12 cellular contexts compared by ENCODE assay signal in genomic region chr2:175169191-175169590, GRCh38. TPM values are rescaled to one million over a fixed set of nuclear protein-coding genes. Genes with fewer than 3 reads are reported as not detected.
DNase-seq lines count a peak whose midpoint lies in the region; ATAC-seq and TF ChIP-seq lines count a peak whose summit lies in the region.
"Had no signal": no experiment of that assay in that cellular context is flagged by ENCODE, and none has a peak within 500 bp of the region (broad histone marks: within the 10 kb centered on the region; RNA-seq: fewer than 3 reads in every experiment).

No MANE protein-coding gene starts in this region.

- H4K20me1 ChIP-seq in hepatocyte (ENCODE audit: insufficient read depth, poor library complexity, severe bottlenecking): peaks cover 7% of the 10 kb centered on the region

- peak overlapping the region; percentile 76 for H3K27ac ChIP-seq in hepatocyte
- H3K27ac ChIP-seq in suprapubic skin: no peak overlapping the region

- peak overlapping the region; percentile 21 for H3K27ac Mint-ChIP-seq in activated CD4-positive, alpha-beta T cell treated with anti-CD3 and anti-CD28 coated beads, Interleukin-2, amount 10 ng/mL, durations not matched to agents 24 days and 14 days
- H3K27ac Mint-ChIP-seq in T-cell: no peak overlapping the region

- CTCF ChIA-PET in T-cell (lab: Charles Lee): interaction anchor here in 1 of 2 donors (1.2 kb wide), 1 partner anchor 9 kb away, joined by 8 read pairs; no protein-coding TSS in a partner anchor

- no peak for TF ChIP-seq POLR2A in suprapubic skin (IDR thresholded peaks at IDR 0.05)

- peak overlapping the region; percentile 75 for H3K4me2 ChIP-seq in hepatocyte

- H3K4me1 Mint-ChIP-seq in activated CD4-positive, alpha-beta T cell treated with anti-CD3 and anti-CD28 coated beads, Interleukin-2, amount 10 ng/mL, durations not matched to agents 24 days and 14 days: peaks cover 33% of the 10 kb centered on the region
- peaks cover 41 to 58% (median 54%) of the 10 kb centered on the region in 3 donors for H3K4me1 Mint-ChIP-seq in T-cell

- intact Hi-C loops in activated CD4-positive, alpha-beta T cell treated with anti-CD3 and anti-CD28 coated beads, Interleukin-2, amount 10 ng/mL, durations not matched to agents 24 days and 14 days (cut with micrococcal nuclease): loop anchor here (2.0 to 10.0 kb wide), 6 partner anchors 57 to 682 kb away; partner anchors contain the start of genes GPR155 and WIPF1

- no peaks in the 10 kb centered on the region for H3K9me3 ChIP-seq in hepatocyte (ENCODE audit: low read depth)
- H3K9me3 ChIP-seq in suprapubic skin: no peaks in the 10 kb centered on the region
- H3K9me3 ChIP-seq: BE2C, neutrophil had no signal

- peaks cover 15% of the 10 kb centered on the region for H3K36me3 Mint-ChIP-seq in activated CD4-positive, alpha-beta T cell treated with anti-CD3 and anti-CD28 coated beads, Interleukin-2, amount 10 ng/mL, durations not matched to agents 24 days and 14 days (ENCODE audit: low read depth)
- H3K36me3 Mint-ChIP-seq in T-cell: peaks cover 6% of the 10 kb centered on the region

- no peak overlapping the region for H3K4me3 ChIP-seq in hepatocyte
- H3K4me3 ChIP-seq in suprapubic skin: peak overlapping the region; percentile 86

- no peaks in the 10 kb centered on the region for H3K27me3 Mint-ChIP-seq in activated CD4-positive, alpha-beta T cell treated with anti-CD3 and anti-CD28 coated beads, Interleukin-2, amount 10 ng/mL, durations not matched to agents 24 days and 14 days
- no peaks in the 10 kb centered on the region for H3K27me3 Mint-ChIP-seq in T-cell

- H3K4me3 Mint-ChIP-seq in activated CD4-positive, alpha-beta T cell treated with anti-CD3 and anti-CD28 coated beads, Interleukin-2, amount 10 ng/mL, durations not matched to agents 24 days and 14 days: peak overlapping the region; percentile 47
- peak overlapping the region; percentile 93 to 100 (median 99) for H3K4me3 Mint-ChIP-seq in T-cell

- 53% methylated on average over 3 of the region's 3 CpGs for WGBS in hepatocyte (ENCODE audit: low lambda C conversion rate, missing lambda C conversion rate)
- 44% methylated on average over 3 of the region's 3 CpGs for WGBS in suprapubic skin

- no peaks in the 10 kb centered on the region for H3K36me3 ChIP-seq in hepatocyte (replicated peaks; ENCODE audit: insufficient read depth, low read depth)
- no peaks in the 10 kb centered on the region for H3K36me3 ChIP-seq in suprapubic skin
- H3K36me3 ChIP-seq: BE2C, neutrophil had no signal

- H3K4me1 ChIP-seq in hepatocyte (ENCODE audit: insufficient read depth) (peaks cover 5% of the 10 kb centered on the region), suprapubic skin (peaks cover 14% of the 10 kb centered on the region)

- H3K9me3 Mint-ChIP-seq in activated CD4-positive, alpha-beta T cell treated with anti-CD3 and anti-CD28 coated beads, Interleukin-2, amount 10 ng/mL, durations not matched to agents 24 days and 14 days: no peaks in the 10 kb centered on the region
- no peaks in the 10 kb centered on the region for H3K9me3 Mint-ChIP-seq in T-cell

- peaks cover 45% of the 10 kb centered on the region for H3K79me2 ChIP-seq in hepatocyte

- no peak for DNase-seq in activated CD4-positive, alpha-beta T cell treated with anti-CD3 and anti-CD28 coated beads, Interleukin-2, amount 10 ng/mL, durations not matched to agents 24 days and 14 days
- no peak for DNase-seq in activated CD4-positive, alpha-beta T cell treated with anti-CD3 and anti-CD28 coated beads, Interleukin-2, amount 50 U/mL, for 4 hours
- DNase-seq in T-cell: no peak
- no peak for DNase-seq in hepatocyte (ENCODE audit: low spot score)
- no peak for DNase-seq in suprapubic skin (ENCODE audit: low spot score in 2 of 2)
- no peak for DNase-seq in stimulated activated CD4-positive, alpha-beta T cell treated with anti-CD3 and anti-CD28 coated beads, Interleukin-4, amount 100 ng/mL, for 4 hours
- DNase-seq in cerebellum (ENCODE audit: low spot score): no peak
- DNase-seq: BE2C, cortex of kidney, IMR-90 had no signal

- TF ChIP-seq CTCF in hepatocyte (IDR thresholded peaks at IDR 0.05; ENCODE audit: poor library complexity) (no peak), suprapubic skin (IDR thresholded peaks at IDR 0.05) (no peak)

- no peak for TF ChIP-seq EP300 in suprapubic skin (IDR thresholded peaks at IDR 0.05)

- POLR2A ChIA-PET in T-cell (lab: Charles Lee): interaction anchor here (0.8 to 1.3 kb wide), 3 partner anchors 9 to 11 kb away, joined by 3 to 5 read pairs (median 4); no protein-coding TSS in a partner anchor

- no peaks in the 10 kb centered on the region for H3K9me2 ChIP-seq in hepatocyte (replicated peaks; ENCODE audit: insufficient read depth)

- H3K27me3 ChIP-seq in hepatocyte (no peaks in the 10 kb centered on the region), suprapubic skin (no peaks in the 10 kb centered on the region)
- H3K27me3 ChIP-seq: BE2C, neutrophil had no signal

- ATAC-seq in T-cell (replicated peaks in 1 of 4): no peak
- ATAC-seq in HG03045 (IDR thresholded peaks at IDR 0.05; ENCODE audit: unreplicated experiment): no peak

- H2AFZ ChIP-seq in hepatocyte: peak overlapping the region; percentile 26

RNA-seq across cellular contexts. Expression of gene ATF2, which starts 1.2 kb away (rescaled TPM):
- 58.8 and 60.2 TPM in 2 replicates for total RNA-seq in activated CD4-positive, alpha-beta T cell treated with anti-CD3 and anti-CD28 coated beads, Interleukin-2, amount 10 ng/mL, durations not matched to agents 24 days and 14 days
- total RNA-seq in T-cell (10 to 100 TPM; 49.1 to 57.0 (median 52.9) TPM), hepatocyte (52.1 and 53.5 TPM in 2 replicates), suprapubic skin (10 to 100 TPM; 22.3 to 46.9 (median 27.0) TPM), cerebellum (119 TPM)
- 23.0 and 24.0 TPM in 2 replicates for polyA plus RNA-seq in hepatocyte

RNA-seq across cellular contexts. Expression of gene ATP5MC3, which starts 12.3 kb away (rescaled TPM):
- 405 and 414 TPM in 2 replicates for total RNA-seq in activated CD4-positive, alpha-beta T cell treated with anti-CD3 and anti-CD28 coated beads, Interleukin-2, amount 10 ng/mL, durations not matched to agents 24 days and 14 days
- 10 to 100 TPM; 74.4 to 91.3 (median 89.4) TPM for total RNA-seq in T-cell
- total RNA-seq in hepatocyte: 281 and 286 TPM in 2 replicates
- polyA plus RNA-seq in hepatocyte: 529 and 563 TPM in 2 replicates
- total RNA-seq in suprapubic skin: 100 to 1,000 TPM in 3 of 4 donors, 10 to 100 TPM in 1; 87.9 to 150 (median 145) TPM
- 55.3 TPM for total RNA-seq in cerebellum
